In the genomic region with DNA sequence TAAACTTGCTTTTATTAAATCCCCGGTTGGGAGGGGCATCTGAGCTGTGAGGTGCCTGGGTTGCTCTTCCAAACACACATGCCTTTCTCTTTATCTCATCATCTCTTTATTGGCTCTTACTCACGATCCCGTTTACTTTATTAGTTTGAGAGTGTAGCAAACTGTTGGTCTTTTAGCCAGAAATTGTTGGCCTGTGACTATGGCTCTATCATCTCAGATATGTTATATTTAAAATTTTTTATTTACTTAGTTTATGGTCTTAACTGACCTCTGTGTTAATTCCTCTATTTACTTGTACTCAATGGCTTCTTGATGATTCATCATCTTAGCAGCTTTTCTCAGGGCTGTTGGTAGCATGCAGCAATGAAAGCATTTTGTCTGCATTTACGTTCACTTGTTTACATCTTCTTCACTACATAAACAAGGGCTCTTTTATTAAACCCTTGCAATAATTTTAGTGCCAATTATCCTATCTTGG, we compare ENCODE assay signal across 19 cellular contexts.
A peak's percentile ranks its signal among the peaks of the same experiment; 100 is the strongest.
DNase-seq lines count a peak whose midpoint lies in the region; ATAC-seq and TF ChIP-seq lines count a peak whose summit lies in the region.
"Had no signal": no experiment of that assay in that cellular context is flagged by ENCODE, and none has a peak within 500 bp of the region (broad histone marks: within the 10 kb centered on the region; RNA-seq: fewer than 3 reads in every experiment).

No MANE protein-coding gene starts in this region.

- no peaks in the 10 kb centered on the region for H3K9me3 ChIP-seq in mucosa of descending colon
- H3K9me3 ChIP-seq in effector memory CD4-positive, alpha-beta T cell (ENCODE audit: control insufficient read depth, low read length), result no peaks in the 10 kb centered on the region
- H3K9me3 ChIP-seq: BE2C had no signal

- H3K27ac ChIP-seq in effector memory CD4-positive, alpha-beta T cell (ENCODE audit: insufficient read depth, low read length, poor library complexity, severe bottlenecking), result no peak overlapping the region

- H3K4me3 ChIP-seq in mucosa of descending colon, result no peak overlapping the region
- no peak overlapping the region for H3K4me3 ChIP-seq in effector memory CD4-positive, alpha-beta T cell (ENCODE audit: insufficient read depth, low read depth, low read length, poor library complexity, severe bottlenecking)

- no peak for TF ChIP-seq CTCF in mucosa of descending colon (IDR thresholded peaks at IDR 0.05)

- peaks cover 4% of the 10 kb centered on the region for H3K4me1 ChIP-seq in mucosa of descending colon (ENCODE audit: low read depth)
- H3K4me1 ChIP-seq in effector memory CD4-positive, alpha-beta T cell (ENCODE audit: control insufficient read depth, insufficient read depth, low read length, poor library complexity, severe bottlenecking), result no peaks in the 10 kb centered on the region
- H3K4me1 ChIP-seq: BE2C had no signal

- H3K27me3 ChIP-seq in effector memory CD4-positive, alpha-beta T cell (replicated peaks; ENCODE audit: control insufficient read depth, insufficient read depth, low read length, poor library complexity, severe bottlenecking), result no peaks in the 10 kb centered on the region
- H3K27me3 ChIP-seq: BE2C had no signal

- ATAC-seq in mucosa of descending colon (peak; percentile 81), GM19351 (IDR thresholded peaks at IDR 0.05; ENCODE audit: unreplicated experiment) (no peak)
- ATAC-seq: esophagus mucosa; left lobe of liver; naive thymus-derived CD8-positive, alpha-beta T cell had no signal

- no peaks in the 10 kb centered on the region for H3K36me3 ChIP-seq in mucosa of descending colon (ENCODE audit: low read depth)
- H3K36me3 ChIP-seq in effector memory CD4-positive, alpha-beta T cell (ENCODE audit: control insufficient read depth, insufficient read depth, low read length), result no peaks in the 10 kb centered on the region
- H3K36me3 ChIP-seq: BE2C had no signal

- intact Hi-C loops in mucosa of descending colon (cut with DNase I, micrococcal nuclease), result no loop called here

- POLR2A ChIA-PET in HEK293T (lab: Yijun Ruan, JAX), result no interaction called here

- CTCF ChIA-PET in HEK293T (lab: Yijun Ruan, JAX), result interaction anchor here (0.6 kb wide), 1 partner anchor 374 kb away, joined by 4 read pairs; no protein-coding TSS in a partner anchor

- DNase-seq in AG20443 (ENCODE audit: low spot score) (peak; percentile 78), HEK293T (ENCODE audit: extremely low spot score) (peak; percentile 27), astrocyte of the hippocampus (ENCODE audit: low read depth, low spot score) (peak; percentile 29), mucosa of descending colon (no peak), DMS153 treated with DMSO at 0.1 percent for 48 hours (lab: John Stamatoyannopoulos, UW; ENCODE audit: unreplicated experiment) (no peak), MV-4-11 (lab: John Stamatoyannopoulos, UW) (no peak)
- no peak for DNase-seq in effector memory CD4-positive, alpha-beta T cell
- DNase-seq: activated CD4-positive, CD25-positive, alpha-beta regulatory T cell treated with anti-CD3 and anti-CD28 coated beads, Interleukin-2, amount 50 U/mL, for 72 hours; activated CD8-positive, alpha-beta memory T cell treated with anti-CD3 and anti-CD28 coated beads, Interleukin-2, amount 50 U/mL, for 48 hours; activated naive CD4-positive, alpha-beta T cell treated with anti-CD3 and anti-CD28 coated beads for 36 hours; BE2C; dermis blood vessel endothelial cell; H9; naive thymus-derived CD8-positive, alpha-beta T cell; NCI-H1048; substantia nigra had no signal

TF ChIP-seq in HEK293T, 16 proteins besides CTCF, POLR2A, EP300 and RAD21:
- no peak for TF ChIP-seq FOXM1 (IDR thresholded peaks at IDR 0.05; ENCODE audit: borderline replicate concordance)
- no peak for TF ChIP-seq ZNF384 (IDR thresholded peaks at IDR 0.05)
- TF ChIP-seq L3MBTL2 (conservative IDR thresholded peaks at IDR 0.05), result no peak
- TF ChIP-seq NFRKB (IDR thresholded peaks at IDR 0.05), result no peak
- TF ChIP-seq HDGF (IDR thresholded peaks at IDR 0.05; ENCODE audit: borderline replicate concordance), result no peak
- TF ChIP-seq, protein P1, sequence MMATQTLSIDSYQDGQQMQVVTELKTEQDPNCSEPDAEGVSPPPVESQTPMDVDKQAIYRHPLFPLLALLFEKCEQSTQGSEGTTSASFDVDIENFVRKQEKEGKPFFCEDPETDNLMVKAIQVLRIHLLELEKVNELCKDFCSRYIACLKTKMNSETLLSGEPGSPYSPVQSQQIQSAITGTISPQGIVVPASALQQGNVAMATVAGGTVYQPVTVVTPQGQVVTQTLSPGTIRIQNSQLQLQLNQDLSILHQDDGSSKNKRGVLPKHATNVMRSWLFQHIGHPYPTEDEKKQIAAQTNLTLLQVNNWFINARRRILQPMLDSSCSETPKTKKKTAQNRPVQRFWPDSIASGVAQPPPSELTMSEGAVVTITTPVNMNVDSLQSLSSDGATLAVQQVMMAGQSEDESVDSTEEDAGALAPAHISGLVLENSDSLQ (IDR thresholded peaks at IDR 0.05), result no peak
- TF ChIP-seq TARDBP (IDR thresholded peaks at IDR 0.05), result no peak
- no peak for TF ChIP-seq CTBP1 (IDR thresholded peaks at IDR 0.05; ENCODE audit: borderline replicate concordance)
TF ChIP-seq in HEK293T: peak in this region for 0.

Comparison
In these comparisons a context has a peak if more than half of its experiments do, and no peak if none do; other contexts are left out.
1. DNase-seq: peak in AG20443 (single experiment), HEK293T (single experiment) and astrocyte of the hippocampus (single experiment); none in mucosa of descending colon (0 of 3), DMS153 treated with DMSO at 0.1 percent for 48 hours (single experiment), MV-4-11 (single experiment) and effector memory CD4-positive, alpha-beta T cell (0 of 3).